ENCODE assay signal across 8 cellular contexts in the genomic region with DNA sequence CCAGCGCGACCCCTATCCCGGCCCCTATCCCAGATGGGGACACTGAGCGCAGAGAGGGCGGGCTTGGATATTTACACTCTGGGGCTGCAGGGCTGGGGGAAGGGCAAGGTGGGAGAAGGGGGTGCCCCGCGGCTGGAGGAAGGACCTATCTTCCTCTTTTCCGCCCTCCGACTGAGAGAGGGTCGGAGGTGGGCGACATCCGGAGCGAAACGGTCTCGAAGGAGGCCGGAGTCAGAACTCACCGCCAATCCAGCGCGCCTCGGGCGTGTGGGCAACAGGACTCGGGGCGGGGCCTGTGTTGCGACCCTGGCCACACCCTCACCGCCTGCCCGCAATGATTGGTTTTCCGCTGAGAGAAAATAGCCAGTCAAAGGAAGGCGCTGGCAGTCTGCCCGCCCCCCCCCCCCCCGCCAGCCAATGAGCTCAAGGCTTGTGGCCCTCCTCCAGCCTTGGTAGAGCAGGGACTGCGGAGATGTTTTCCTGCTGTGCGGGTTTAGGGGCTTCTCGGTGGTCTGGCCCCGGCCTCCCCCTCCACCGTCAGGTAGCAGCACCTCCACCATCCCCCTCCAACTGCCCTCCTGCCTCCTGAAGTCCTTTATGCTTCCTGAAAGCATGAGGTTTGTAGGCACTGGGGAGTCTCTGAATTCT. TPM values are rescaled to one million over a fixed set of nuclear protein-coding genes. Genes with fewer than 3 reads are reported as not detected.
A peak's percentile ranks its signal among the peaks of the same experiment; 100 is the strongest.
DNase-seq lines count a peak whose midpoint lies in the region; ATAC-seq and TF ChIP-seq lines count a peak whose summit lies in the region.

METTL27 (minus strand) TSS at position 269 of the 648 bp plus-strand sequence. CDS start 376 bp downstream, outside the sequence.

- no peaks in the 10 kb centered on the region for H3K9me3 Mint-ChIP-seq in naive B cell
- no peaks in the 10 kb centered on the region for H3K9me3 Mint-ChIP-seq in stimulated activated effector memory CD8-positive, alpha-beta T cell treated with anti-CD3 and anti-CD28 coated beads, Interleukin-12 subunit alpha, Interleukin-12 subunit beta, amount 100 ng/mL, for 72 hours

- H3K36me3 ChIP-seq in esophagus squamous epithelium: no peaks in the 10 kb centered on the region

- intact Hi-C loops in esophagus squamous epithelium (cut with DNase I): no loop called here

- in situ Hi-C loops in KBM-7 (cut with MboI; ENCODE audit: low pct_unique_long_range_greater_than_20kb, low sequenced_read_pairs): no loop called here

- H3K4me3 Mint-ChIP-seq in naive B cell: peak within 1 kb of the TSS; percentile 78 to 91 (median 88)
- H3K4me3 Mint-ChIP-seq in stimulated activated effector memory CD8-positive, alpha-beta T cell treated with anti-CD3 and anti-CD28 coated beads, Interleukin-12 subunit alpha, Interleukin-12 subunit beta, amount 100 ng/mL, for 72 hours: peak within 1 kb of the TSS; percentile 72

- peak in 2 of 4 donors; percentile 32 to 72 for TF ChIP-seq POLR2A in esophagus squamous epithelium (IDR thresholded peaks at IDR 0.05)

- peak within 1 kb of the TSS; percentile 79 to 91 (median 83) for H3K27ac ChIP-seq in esophagus squamous epithelium

- TF ChIP-seq CTCF in esophagus squamous epithelium (IDR thresholded peaks at IDR 0.05): no peak

- no peaks in the 10 kb centered on the region for H3K9me3 ChIP-seq in esophagus squamous epithelium

- WGBS in esophagus squamous epithelium, 2 donors: 0% methylated on average over 2 to 6 of the region's 35 CpGs

- H3K27me3 Mint-ChIP-seq in naive B cell: no peaks in the 10 kb centered on the region

- peaks cover 8 to 46% (median 13%) of the 10 kb centered on the region in 3 donors for H3K4me1 ChIP-seq in esophagus squamous epithelium

- H3K27ac Mint-ChIP-seq in naive B cell: peak within 1 kb of the TSS in 4 of 6 donors; percentile 38 to 87 (median 69)
- H3K27ac Mint-ChIP-seq in stimulated activated effector memory CD8-positive, alpha-beta T cell treated with anti-CD3 and anti-CD28 coated beads, Interleukin-12 subunit alpha, Interleukin-12 subunit beta, amount 100 ng/mL, for 72 hours: peak within 1 kb of the TSS; percentile 54

- no peaks in the 10 kb centered on the region for H3K27me3 ChIP-seq in esophagus squamous epithelium

- ATAC-seq in GM21717 (IDR thresholded peaks at IDR 0.05; ENCODE audit: unreplicated experiment) (peak; percentile 79), naive B cell (ENCODE audit: low read depth in 2 of 2) (peak; percentile 98)
- ATAC-seq in stimulated activated effector memory CD8-positive, alpha-beta T cell treated with anti-CD3 and anti-CD28 coated beads, Interleukin-12 subunit alpha, Interleukin-12 subunit beta, amount 100 ng/mL, for 72 hours: peak; percentile 96

- H3K4me1 Mint-ChIP-seq in naive B cell: peaks cover 19 to 44% (median 33%) of the 10 kb centered on the region in 3 donors
- H3K4me1 Mint-ChIP-seq in stimulated activated effector memory CD8-positive, alpha-beta T cell treated with anti-CD3 and anti-CD28 coated beads, Interleukin-12 subunit alpha, Interleukin-12 subunit beta, amount 100 ng/mL, for 72 hours: peaks cover 18% of the 10 kb centered on the region

- H3K4me3 ChIP-seq in esophagus squamous epithelium: peak within 1 kb of the TSS; percentile 44 to 73 (median 67)

- no peaks in the 10 kb centered on the region for H3K36me3 Mint-ChIP-seq in naive B cell
- no peaks in the 10 kb centered on the region for H3K36me3 Mint-ChIP-seq in stimulated activated effector memory CD8-positive, alpha-beta T cell treated with anti-CD3 and anti-CD28 coated beads, Interleukin-12 subunit alpha, Interleukin-12 subunit beta, amount 100 ng/mL, for 72 hours

- DNase-seq in DMS53 (lab: John Stamatoyannopoulos, UW) (peak; percentile 99), KBM-7 (peak; percentile 94), esophagus squamous epithelium (lab: John Stamatoyannopoulos, UW) (peak; percentile 53), naive B cell (peak; percentile 84)
- peak; percentile 93 to 94 for DNase-seq in activated T-cell treated with anti-CD3 and anti-CD28 coated beads, Interleukin-2, amount 50 U/mL, for 48 hours
- peak; percentile 71 to 92 for DNase-seq in stimulated activated effector memory CD8-positive, alpha-beta T cell treated with anti-CD3 and anti-CD28 coated beads, Interleukin-12 subunit alpha, Interleukin-12 subunit beta, amount 100 ng/mL, for 72 hours (ENCODE audit: low spot score in 2 of 2)

TF ChIP-seq in PFSK-1, 5 proteins besides CTCF, POLR2A, EP300 and RAD21:
- peak; percentile 66; the same call in 1 of the 2 replicates for TF ChIP-seq POLR2AphosphoS5 (IDR thresholded peaks at IDR 0.05; ENCODE audit: low read depth, low read length)
- peak; percentile 87 for TF ChIP-seq FOXP2 (optimal IDR thresholded peaks at IDR 0.05; ENCODE audit: borderline replicate concordance, extremely low read depth, extremely low read length, insufficient read depth)
- TF ChIP-seq SIN3A (IDR thresholded peaks at IDR 0.05; ENCODE audit: borderline replicate concordance, insufficient read depth, low read length): no peak
- no peak for TF ChIP-seq REST (IDR thresholded peaks at IDR 0.05; ENCODE audit: insufficient read depth in 1 of 2, low read depth in 2 of 2, low read length in 2 of 2)
- TF ChIP-seq TAF1 (IDR thresholded peaks at IDR 0.05; ENCODE audit: borderline replicate concordance, insufficient read depth, low read length): no peak

RNA-seq across cellular contexts. Expression of gene METTL27, which starts in this region (rescaled TPM):
- 1.2 TPM for polyA plus RNA-seq in PFSK-1 (2012; ENCODE audit: insufficient read length, low read depth)
- 1 to 10 TPM in 1 of 4 donors, under 1 TPM in 1, not detected in 2; 0.34 to 4.4 TPM for total RNA-seq in esophagus squamous epithelium
- 1 to 10 TPM in 3 of 6 donors, under 1 TPM in 1, not detected in 2; 0.61 to 3.9 (median 1.6) TPM for polyA plus RNA-seq in naive B cell (ENCODE audit: low read depth in 6 of 6)

Comparison
In these comparisons a context has a peak if more than half of its experiments do, and no peak if none do; other contexts are left out.
1. Peak in every context shown above with its lines: DNase-seq, ATAC-seq, H3K4me3 ChIP-seq and H3K27ac ChIP-seq.